Comparison of ENCODE assay signal across 1 cellular context in genomic region chr2:195612515-195613495, GRCh38.
TF ChIP-seq lines count a peak whose summit lies in the region.

No MANE protein-coding gene starts in this region.

TF ChIP-seq in HCT116, 20 proteins besides CTCF, POLR2A, EP300 and RAD21 (continued from another document):
- TF ChIP-seq REST (IDR thresholded peaks at IDR 0.05; ENCODE audit: low read depth) (no peak), ZFX (IDR thresholded peaks at IDR 0.05) (no peak), YY1 (IDR thresholded peaks at IDR 0.05; ENCODE audit: extremely low read depth, insufficient replicate concordance, low read depth, low read length) (no peak), EGR1 (IDR thresholded peaks at IDR 0.05; ENCODE audit: low read depth) (no peak), ZNF274 (IDR thresholded peaks at IDR 0.05; ENCODE audit: low read depth, low read length) (no peak), POLR2AphosphoS5 (IDR thresholded peaks at IDR 0.05; ENCODE audit: low read depth, low read length) (no peak), CBX3 (IDR thresholded peaks at IDR 0.05; ENCODE audit: low read depth) (no peak), FOSL1 (IDR thresholded peaks at IDR 0.05; ENCODE audit: low read depth) (no peak), ZBTB33 (IDR thresholded peaks at IDR 0.05; ENCODE audit: extremely low read depth, insufficient replicate concordance, low read length) (no peak), CEBPB (IDR thresholded peaks at IDR 0.05; ENCODE audit: low read depth) (no peak), SIN3A (IDR thresholded peaks at IDR 0.05; ENCODE audit: low read depth) (no peak), SRF (IDR thresholded peaks at IDR 0.05; ENCODE audit: low read depth) (no peak), ELF1 (IDR thresholded peaks at IDR 0.05; ENCODE audit: borderline replicate concordance, low read depth) (no peak), EZH2phosphoT487 (IDR thresholded peaks at IDR 0.05; ENCODE audit: borderline replicate concordance) (no peak), EZH2 (IDR thresholded peaks at IDR 0.05) (no peak)
- TF ChIP-seq, protein P1, sequence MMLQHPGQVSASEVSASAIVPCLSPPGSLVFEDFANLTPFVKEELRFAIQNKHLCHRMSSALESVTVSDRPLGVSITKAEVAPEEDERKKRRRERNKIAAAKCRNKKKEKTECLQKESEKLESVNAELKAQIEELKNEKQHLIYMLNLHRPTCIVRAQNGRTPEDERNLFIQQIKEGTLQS (IDR thresholded peaks at IDR 0.05): no peak
- TF ChIP-seq, protein P2, sequence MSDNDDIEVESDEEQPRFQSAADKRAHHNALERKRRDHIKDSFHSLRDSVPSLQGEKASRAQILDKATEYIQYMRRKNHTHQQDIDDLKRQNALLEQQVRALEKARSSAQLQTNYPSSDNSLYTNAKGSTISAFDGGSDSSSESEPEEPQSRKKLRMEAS (IDR thresholded peaks at IDR 0.05): no peak
